Comparison of ENCODE assay signal across 1 cellular context in genomic region chr16:50520451-50521245, GRCh38.
TF ChIP-seq lines count a peak whose summit lies in the region.

No MANE protein-coding gene starts in this region.

TF ChIP-seq in HepG2, 621 proteins besides CTCF, POLR2A, EP300 and RAD21 (continued from another document and continues in another):
- TF ChIP-seq MTF2 (CRISPR knock-in tag; IDR thresholded peaks at IDR 0.05; ENCODE audit: borderline replicate concordance) (no peak), IKZF1 (IDR thresholded peaks at IDR 0.05) (no peak), ZNF773 (CRISPR knock-in tag; IDR thresholded peaks at IDR 0.05; ENCODE audit: borderline replicate concordance) (no peak), BCL3 (CRISPR knock-in tag; IDR thresholded peaks at IDR 0.05) (no peak), ZSCAN9 (CRISPR knock-in tag; IDR thresholded peaks at IDR 0.05; ENCODE audit: borderline replicate concordance) (peak; percentile 65; the same call in 1 of the 2 replicates), SALL2 (CRISPR knock-in tag; IDR thresholded peaks at IDR 0.05) (peak; percentile 72; the same call in 1 of the 2 replicates), ZNF580 (CRISPR knock-in tag; IDR thresholded peaks at IDR 0.05; ENCODE audit: borderline replicate concordance, low read depth) (peak; percentile 94), JUND (CRISPR knock-in tag; IDR thresholded peaks at IDR 0.05) (0 out of 2 replicates have a peak, but pooled peaks have one; percentile 48), TBX3 (IDR thresholded peaks at IDR 0.05; ENCODE audit: borderline replicate concordance) (peak; percentile 80; the same call in 1 of the 2 replicates), ZBTB33 (CRISPR knock-in tag; IDR thresholded peaks at IDR 0.05) (peak; percentile 69; the same call in 1 of the 2 replicates), TERF1 (CRISPR knock-in tag; IDR thresholded peaks at IDR 0.05) (no peak), MTERF4 (CRISPR knock-in tag; IDR thresholded peaks at IDR 0.05) (no peak), ZNF121 (CRISPR knock-in tag; IDR thresholded peaks at IDR 0.05) (no peak), KLF11 (CRISPR knock-in tag; IDR thresholded peaks at IDR 0.05) (peak; percentile 79; the same call in 1 of the 2 replicates), TRAFD1 (CRISPR knock-in tag; IDR thresholded peaks at IDR 0.05; ENCODE audit: borderline replicate concordance) (no peak), RXRB (CRISPR knock-in tag; IDR thresholded peaks at IDR 0.05; ENCODE audit: borderline replicate concordance) (peak; percentile 97), FOXP1 (IDR thresholded peaks at IDR 0.05) (0 out of 2 replicates have a peak, but pooled peaks have one; percentile 19), FOXP1 (CRISPR knock-in tag; IDR thresholded peaks at IDR 0.05) (peak; percentile 90), KLF6 (CRISPR knock-in tag; IDR thresholded peaks at IDR 0.05) (no peak), TAF15 (IDR thresholded peaks at IDR 0.05; ENCODE audit: low read depth, low read length, poor library complexity, severe bottlenecking) (no peak), HIC2 (CRISPR knock-in tag; IDR thresholded peaks at IDR 0.05; ENCODE audit: low read depth) (peak; percentile 88), PITX1 (CRISPR knock-in tag; IDR thresholded peaks at IDR 0.05) (peak; percentile 96), ZBTB40 (IDR thresholded peaks at IDR 0.05) (peak; percentile 21; the same call in 1 of the 2 replicates), ZBTB40 (CRISPR knock-in tag; IDR thresholded peaks at IDR 0.05) (no peak), NFRKB (IDR thresholded peaks at IDR 0.05) (no peak), BORCS8-MEF2B (CRISPR knock-in tag; IDR thresholded peaks at IDR 0.05) (peak; percentile 83), ATF1 (CRISPR knock-in tag; IDR thresholded peaks at IDR 0.05) (peak; percentile 44; the same call in 1 of the 2 replicates), ZNF138 (CRISPR knock-in tag; IDR thresholded peaks at IDR 0.05; ENCODE audit: low read depth) (no peak), NPAS2 (CRISPR knock-in tag; IDR thresholded peaks at IDR 0.05; ENCODE audit: borderline replicate concordance) (no peak), PHF21A (CRISPR knock-in tag; IDR thresholded peaks at IDR 0.05) (peak; percentile 92), TCF12 (IDR thresholded peaks at IDR 0.05) (no peak), TCF12 (CRISPR knock-in tag; IDR thresholded peaks at IDR 0.05) (peak; percentile 49; the same call in 1 of the 2 replicates), ZNF451 (CRISPR knock-in tag; IDR thresholded peaks at IDR 0.05) (no peak), ZNF556 (CRISPR knock-in tag; IDR thresholded peaks at IDR 0.05; ENCODE audit: borderline replicate concordance) (peak; percentile 92; the same call in 1 of the 2 replicates), MBD4 (IDR thresholded peaks at IDR 0.05; ENCODE audit: borderline replicate concordance, low read length) (0 out of 2 replicates have a peak, but pooled peaks have one; percentile 16), SIX4 (CRISPR knock-in tag; IDR thresholded peaks at IDR 0.05) (peak; percentile 88), LBX2 (CRISPR knock-in tag; IDR thresholded peaks at IDR 0.05; ENCODE audit: borderline replicate concordance) (no peak), IKZF5 (CRISPR knock-in tag; IDR thresholded peaks at IDR 0.05) (peak; percentile 96), MXI1 (IDR thresholded peaks at IDR 0.05; ENCODE audit: borderline replicate concordance, low read depth, low read length) (no peak; the same call in 2 of the 3 replicates), ERF (CRISPR knock-in tag; IDR thresholded peaks at IDR 0.05) (peak; percentile 94), ZFP36L2 (CRISPR knock-in tag; IDR thresholded peaks at IDR 0.05) (no peak), ZNF777 (CRISPR knock-in tag; IDR thresholded peaks at IDR 0.05) (no peak), ZNF576 (CRISPR knock-in tag; IDR thresholded peaks at IDR 0.05) (no peak), AGO1 (IDR thresholded peaks at IDR 0.05; ENCODE audit: low read depth, low read length, poor library complexity, severe bottlenecking) (no peak)
